4 cellular contexts compared by ENCODE assay signal in the genomic region with DNA sequence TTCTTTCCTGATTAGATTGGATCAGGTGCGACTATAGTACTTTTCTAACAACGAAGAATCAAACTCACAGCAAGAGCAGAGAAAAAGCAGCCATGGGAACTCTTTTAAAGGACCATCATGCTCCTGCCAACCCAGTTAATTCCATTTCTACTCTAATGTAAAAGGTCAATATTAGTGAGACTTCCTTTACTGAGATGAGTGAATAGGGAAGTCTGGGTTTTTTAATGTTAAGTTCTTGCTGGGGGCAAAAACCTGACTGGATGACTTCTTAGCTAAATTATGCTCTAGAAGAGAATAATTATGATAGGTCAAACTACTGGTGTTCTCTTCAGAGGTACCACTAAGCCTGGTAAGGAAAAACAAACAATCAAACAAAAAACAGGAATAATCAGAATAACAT.
"Had no signal": no experiment of that assay in that cellular context is flagged by ENCODE, and none has a peak within 500 bp of the region (broad histone marks: within the 10 kb centered on the region; RNA-seq: fewer than 3 reads in every experiment).

No MANE protein-coding gene starts in this region.

- DNase-seq: H9, HCEC 1CT, IMR-90 had no signal

- ATAC-seq: GM23338 had no signal

- H3K27ac Mint-ChIP-seq: GM23338 had no signal

- H3K4me2 ChIP-seq: GM23338 had no signal

- H2AFZ ChIP-seq: GM23338 had no signal

- H3K9me3 Mint-ChIP-seq: GM23338, H9 had no signal

- H3K4me3 Mint-ChIP-seq: GM23338, H9 had no signal

- H3K4me3 ChIP-seq: GM23338 had no signal
